Comparison of ENCODE assay signal across 8 cellular contexts in genomic region chr10:94663061-94663460, GRCh38. TPM values are rescaled to one million over a fixed set of nuclear protein-coding genes. Genes with fewer than 3 reads are reported as not detected.
"Had no signal": no experiment of that assay in that cellular context is flagged by ENCODE, and none has a peak within 500 bp of the region (broad histone marks: within the 10 kb centered on the region; RNA-seq: fewer than 3 reads in every experiment).

No MANE protein-coding gene starts in this region.

RNA-seq across cellular contexts. Expression of gene CYP2C18, which starts 20.5 kb away (rescaled TPM):
- total RNA-seq: dermis blood vessel endothelial cell, glomerular endothelial cell, heart right ventricle, left ventricle myocardium inferior, mammary epithelial cell, mesothelial cell of epicardium, myocyte had no signal
- polyA plus RNA-seq: heart right ventricle, immature natural killer cell had no signal
